Comparison of ENCODE assay signal across 1 cellular context in the genomic region with DNA sequence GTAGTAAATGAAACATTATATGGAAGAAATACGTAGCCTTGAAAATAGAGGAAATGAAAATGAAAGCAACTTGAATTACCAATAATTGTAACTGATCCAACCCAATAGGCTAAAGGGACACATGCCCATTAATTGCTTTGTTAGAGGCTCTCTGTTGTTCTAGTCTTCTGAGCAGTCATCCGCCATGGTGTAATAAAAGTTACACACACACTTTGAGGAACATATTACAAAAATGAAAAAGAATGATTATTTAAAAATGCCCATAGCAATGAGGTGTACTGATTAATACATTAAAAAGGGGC.
TF ChIP-seq lines count a peak whose summit lies in the region.

No MANE protein-coding gene starts in this region.

TF ChIP-seq in IMR-90, 13 proteins besides CTCF, POLR2A, EP300 and RAD21 (continued from another document):
- TF ChIP-seq, protein P1, sequence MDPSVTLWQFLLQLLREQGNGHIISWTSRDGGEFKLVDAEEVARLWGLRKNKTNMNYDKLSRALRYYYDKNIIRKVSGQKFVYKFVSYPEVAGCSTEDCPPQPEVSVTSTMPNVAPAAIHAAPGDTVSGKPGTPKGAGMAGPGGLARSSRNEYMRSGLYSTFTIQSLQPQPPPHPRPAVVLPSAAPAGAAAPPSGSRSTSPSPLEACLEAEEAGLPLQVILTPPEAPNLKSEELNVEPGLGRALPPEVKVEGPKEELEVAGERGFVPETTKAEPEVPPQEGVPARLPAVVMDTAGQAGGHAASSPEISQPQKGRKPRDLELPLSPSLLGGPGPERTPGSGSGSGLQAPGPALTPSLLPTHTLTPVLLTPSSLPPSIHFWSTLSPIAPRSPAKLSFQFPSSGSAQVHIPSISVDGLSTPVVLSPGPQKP (IDR thresholded peaks at IDR 0.05; ENCODE audit: borderline replicate concordance, low read depth, low read length): no peak
- TF ChIP-seq CHD1 (IDR thresholded peaks at IDR 0.05; ENCODE audit: low read depth, low read length): no peak
- no peak for TF ChIP-seq BHLHE40 (IDR thresholded peaks at IDR 0.05; ENCODE audit: low read depth, low read length)
- no peak for TF ChIP-seq SMC3 (IDR thresholded peaks at IDR 0.05; ENCODE audit: low read depth, low read length)
- no peak for TF ChIP-seq MAZ (IDR thresholded peaks at IDR 0.05; ENCODE audit: borderline replicate concordance, low read depth, low read length)
- TF ChIP-seq RCOR1 (IDR thresholded peaks at IDR 0.05; ENCODE audit: insufficient replicate concordance, low read length): no peak
- no peak for TF ChIP-seq RFX5 (IDR thresholded peaks at IDR 0.05; ENCODE audit: low read depth, low read length)
